ENCODE assay signal across 25 cellular contexts in the genomic region with DNA sequence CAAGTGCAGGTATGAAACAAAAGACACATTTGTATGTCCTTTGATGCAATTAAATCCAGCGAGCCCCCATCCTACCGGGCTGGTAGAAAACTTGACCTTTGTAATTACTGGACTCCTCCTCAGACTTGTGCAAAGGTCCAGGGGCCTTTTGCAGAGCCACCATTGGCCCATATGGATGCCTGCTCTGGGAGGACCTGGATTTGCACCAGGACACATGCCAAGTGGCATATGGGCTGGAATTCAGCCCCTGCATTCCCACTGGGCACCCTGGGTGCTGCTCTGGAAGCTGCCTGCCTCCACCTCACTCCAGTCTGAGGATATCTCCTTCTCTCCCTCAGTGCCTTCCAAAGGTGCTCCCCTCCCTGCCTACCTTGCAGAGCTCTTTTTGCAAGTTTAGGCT. TPM values are rescaled to one million over a fixed set of nuclear protein-coding genes. Genes with fewer than 3 reads are reported as not detected.
"Had no signal": no experiment of that assay in that cellular context is flagged by ENCODE, and none has a peak within 500 bp of the region (broad histone marks: within the 10 kb centered on the region; RNA-seq: fewer than 3 reads in every experiment).

No MANE protein-coding gene starts in this region.

- DNase-seq: dorsolateral prefrontal cortex; effector CD4-positive, alpha-beta T cell; foreskin fibroblast; gastrocnemius medialis; left ventricle myocardium superior; lower lobe of right lung; natural killer cell; occipital lobe; ovary; retina; stimulated activated CD4-positive, alpha-beta T cell treated with anti-CD3 and anti-CD28 coated beads, Interleukin-2, amount 100 ng/mL, for 24 hours; stimulated activated CD4-positive, alpha-beta T cell treated with anti-CD3 and anti-CD28 coated beads, Interleukin-4, amount 100 ng/mL, for 24 hours; stimulated activated naive CD4-positive, alpha-beta T cell treated with Interleukin-2 at 50 U/mL for 16 hours; stomach; thyroid gland; trophoblast cell had no signal

RNA-seq across cellular contexts. Expression of a gene that starts 36.0 kb away (rescaled TPM):
- total RNA-seq: esophagus mucosa, gastrocnemius medialis, glomerular endothelial cell, left ventricle myocardium superior, lower lobe of right lung, mononuclear cell, natural killer cell, occipital lobe, ovary, pulmonary artery endothelial cell, right lobe of liver, smooth muscle cell, stomach, subcutaneous adipose tissue, temporal lobe, thyroid gland, urinary bladder had no signal
